ENCODE assay signal across 1 cellular context in genomic region chr2:238560234-238560633, GRCh38.
TF ChIP-seq lines count a peak whose summit lies in the region.

No MANE protein-coding gene starts in this region.

TF ChIP-seq in HCT116, 20 proteins besides CTCF, POLR2A, EP300 and RAD21:
- TF ChIP-seq MAX (IDR thresholded peaks at IDR 0.05), result no peak
- no peak for TF ChIP-seq CEBPB (IDR thresholded peaks at IDR 0.05; ENCODE audit: low read depth)
- TF ChIP-seq JUND (IDR thresholded peaks at IDR 0.05), result no peak
- no peak for TF ChIP-seq EZH2 (IDR thresholded peaks at IDR 0.05)
- no peak for TF ChIP-seq ATF3 (IDR thresholded peaks at IDR 0.05)
- no peak for TF ChIP-seq CBX3 (IDR thresholded peaks at IDR 0.05; ENCODE audit: low read depth)
- no peak for TF ChIP-seq EGR1 (IDR thresholded peaks at IDR 0.05; ENCODE audit: low read depth)
- no peak for TF ChIP-seq SP1 (IDR thresholded peaks at IDR 0.05; ENCODE audit: low read depth)
- no peak for TF ChIP-seq FOSL1 (IDR thresholded peaks at IDR 0.05; ENCODE audit: low read depth)
- TF ChIP-seq TCF7L2 (IDR thresholded peaks at IDR 0.05; ENCODE audit: borderline replicate concordance, extremely low read depth, insufficient read depth, insufficient read length), result no peak
- TF ChIP-seq EZH2phosphoT487 (IDR thresholded peaks at IDR 0.05; ENCODE audit: borderline replicate concordance), result no peak
- no peak for TF ChIP-seq ELF1 (IDR thresholded peaks at IDR 0.05; ENCODE audit: borderline replicate concordance, low read depth)
- no peak for TF ChIP-seq ZBTB33 (IDR thresholded peaks at IDR 0.05; ENCODE audit: extremely low read depth, insufficient replicate concordance, low read length)
- TF ChIP-seq YY1 (IDR thresholded peaks at IDR 0.05; ENCODE audit: extremely low read depth, insufficient replicate concordance, low read depth, low read length), result no peak
- TF ChIP-seq POLR2AphosphoS5 (IDR thresholded peaks at IDR 0.05; ENCODE audit: low read depth, low read length), result no peak
